9 cellular contexts compared by ENCODE assay signal in genomic region chr4:140343303-140343702, GRCh38. TPM values are rescaled to one million over a fixed set of nuclear protein-coding genes. Genes with fewer than 3 reads are reported as not detected.
DNase-seq lines count a peak whose midpoint lies in the region; ATAC-seq and TF ChIP-seq lines count a peak whose summit lies in the region.
"Had no signal": no experiment of that assay in that cellular context is flagged by ENCODE, and none has a peak within 500 bp of the region (broad histone marks: within the 10 kb centered on the region; RNA-seq: fewer than 3 reads in every experiment).

No MANE protein-coding gene starts in this region.

- peak overlapping the region in 1 of 3 donors; percentile 9 for H3K4me3 ChIP-seq in right lobe of liver

- H3K27me3 ChIP-seq in right lobe of liver, result no peaks in the 10 kb centered on the region

- no peaks in the 10 kb centered on the region for H3K9me3 ChIP-seq in right lobe of liver

- no peak overlapping the region for H3K4me3 Mint-ChIP-seq in activated naive CD8-positive, alpha-beta T cell treated with anti-CD3 and anti-CD28 coated beads, Interleukin-2, amount 50 U/mL, for 24 hours
- H3K4me3 Mint-ChIP-seq in stimulated activated effector memory CD8-positive, alpha-beta T cell treated with anti-CD3 and anti-CD28 coated beads, Interleukin-12 subunit alpha, Interleukin-12 subunit beta, amount 100 ng/mL, for 72 hours, result no peak overlapping the region
- H3K4me3 Mint-ChIP-seq: IgD-negative memory B cell had no signal

- TF ChIP-seq CTCF in right lobe of liver (IDR thresholded peaks at IDR 0.05), result no peak

- peaks cover 2% of the 10 kb centered on the region for H3K4me1 Mint-ChIP-seq in activated naive CD8-positive, alpha-beta T cell treated with anti-CD3 and anti-CD28 coated beads, Interleukin-2, amount 50 U/mL, for 24 hours
- H3K4me1 Mint-ChIP-seq in stimulated activated effector memory CD8-positive, alpha-beta T cell treated with anti-CD3 and anti-CD28 coated beads, Interleukin-12 subunit alpha, Interleukin-12 subunit beta, amount 100 ng/mL, for 72 hours, result no peaks in the 10 kb centered on the region

- peak; percentile 86 for ATAC-seq in GM21786 (IDR thresholded peaks at IDR 0.05; ENCODE audit: unreplicated experiment)
- peak; percentile 65 to 80 (median 76) for ATAC-seq in right lobe of liver
- ATAC-seq in GM18519 (IDR thresholded peaks at IDR 0.05; ENCODE audit: low FRiP score, unreplicated experiment), result no peak
- no peak for ATAC-seq in activated naive CD8-positive, alpha-beta T cell treated with anti-CD3 and anti-CD28 coated beads, Interleukin-2, amount 50 U/mL, for 24 hours
- no peak for ATAC-seq in GM19351 (IDR thresholded peaks at IDR 0.05; ENCODE audit: unreplicated experiment)
- ATAC-seq in stimulated activated effector memory CD8-positive, alpha-beta T cell treated with anti-CD3 and anti-CD28 coated beads, Interleukin-12 subunit alpha, Interleukin-12 subunit beta, amount 100 ng/mL, for 72 hours, result no peak

- WGBS in right lobe of liver (ENCODE audit: insufficient coverage, low coverage, low lambda C conversion rate, missing lambda C conversion rate), result 4% methylated on average over 5 of the region's 5 CpGs

- H3K36me3 ChIP-seq in right lobe of liver, result no peaks in the 10 kb centered on the region

- no peaks in the 10 kb centered on the region for H3K36me3 Mint-ChIP-seq in activated naive CD8-positive, alpha-beta T cell treated with anti-CD3 and anti-CD28 coated beads, Interleukin-2, amount 50 U/mL, for 24 hours (ENCODE audit: low read depth)
- H3K36me3 Mint-ChIP-seq in stimulated activated effector memory CD8-positive, alpha-beta T cell treated with anti-CD3 and anti-CD28 coated beads, Interleukin-12 subunit alpha, Interleukin-12 subunit beta, amount 100 ng/mL, for 72 hours, result no peaks in the 10 kb centered on the region
- H3K36me3 Mint-ChIP-seq: IgD-negative memory B cell had no signal

- no peak for TF ChIP-seq POLR2A in right lobe of liver (IDR thresholded peaks at IDR 0.05)

- no peaks in the 10 kb centered on the region for H3K9me3 Mint-ChIP-seq in activated naive CD8-positive, alpha-beta T cell treated with anti-CD3 and anti-CD28 coated beads, Interleukin-2, amount 50 U/mL, for 24 hours
- no peaks in the 10 kb centered on the region for H3K9me3 Mint-ChIP-seq in stimulated activated effector memory CD8-positive, alpha-beta T cell treated with anti-CD3 and anti-CD28 coated beads, Interleukin-12 subunit alpha, Interleukin-12 subunit beta, amount 100 ng/mL, for 72 hours
- H3K9me3 Mint-ChIP-seq: IgD-negative memory B cell had no signal

- H3K27ac ChIP-seq in right lobe of liver, result no peak overlapping the region

- intact Hi-C loops in right lobe of liver (cut with DNase I), result no loop called here

- H3K27ac Mint-ChIP-seq in activated naive CD8-positive, alpha-beta T cell treated with anti-CD3 and anti-CD28 coated beads, Interleukin-2, amount 50 U/mL, for 24 hours, result no peak overlapping the region
- H3K27ac Mint-ChIP-seq in stimulated activated effector memory CD8-positive, alpha-beta T cell treated with anti-CD3 and anti-CD28 coated beads, Interleukin-12 subunit alpha, Interleukin-12 subunit beta, amount 100 ng/mL, for 72 hours, result no peak overlapping the region
- H3K27ac Mint-ChIP-seq: IgD-negative memory B cell had no signal

- no peaks in the 10 kb centered on the region for H3K4me1 ChIP-seq in right lobe of liver

- DNase-seq in ELR (ENCODE audit: low read depth) (peak; percentile 4), NCI-H69 (lab: John Stamatoyannopoulos, UW) (peak; percentile 72), right lobe of liver (peak in 1 of 3 donors; percentile 45)
- no peak for DNase-seq in activated naive CD8-positive, alpha-beta T cell treated with anti-CD3 and anti-CD28 coated beads, Interleukin-2, amount 50 U/mL, for 24 hours
- no peak for DNase-seq in stimulated activated effector memory CD8-positive, alpha-beta T cell treated with anti-CD3 and anti-CD28 coated beads, Interleukin-12 subunit alpha, Interleukin-12 subunit beta, amount 100 ng/mL, for 72 hours (ENCODE audit: low spot score in 2 of 2)

- peaks cover 15% of the 10 kb centered on the region for H3K27me3 Mint-ChIP-seq in activated naive CD8-positive, alpha-beta T cell treated with anti-CD3 and anti-CD28 coated beads, Interleukin-2, amount 50 U/mL, for 24 hours

RNA-seq across cellular contexts. Expression of gene SCOC, which starts 30.1 kb away (rescaled TPM):
- total RNA-seq in right lobe of liver, result 10 to 100 TPM; 23.1 to 39.3 (median 29.3) TPM

Comparison
In these comparisons a context has a peak if more than half of its experiments do, and no peak if none do; other contexts are left out.
1. DNase-seq: peak in ELR (single experiment) and NCI-H69 (single experiment); none in activated naive CD8-positive, alpha-beta T cell treated with anti-CD3 and anti-CD28 coated beads, Interleukin-2, amount 50 U/mL, for 24 hours (single experiment) and stimulated activated effector memory CD8-positive, alpha-beta T cell treated with anti-CD3 and anti-CD28 coated beads, Interleukin-12 subunit alpha, Interleukin-12 subunit beta, amount 100 ng/mL, for 72 hours (0 of 2).
2. ATAC-seq: peak in GM21786 (single experiment) and right lobe of liver (4 of 4); none in GM18519 (single experiment), activated naive CD8-positive, alpha-beta T cell treated with anti-CD3 and anti-CD28 coated beads, Interleukin-2, amount 50 U/mL, for 24 hours (single experiment), GM19351 (single experiment) and stimulated activated effector memory CD8-positive, alpha-beta T cell treated with anti-CD3 and anti-CD28 coated beads, Interleukin-12 subunit alpha, Interleukin-12 subunit beta, amount 100 ng/mL, for 72 hours (single experiment).